17 cellular contexts compared by ENCODE assay signal in the genomic region with DNA sequence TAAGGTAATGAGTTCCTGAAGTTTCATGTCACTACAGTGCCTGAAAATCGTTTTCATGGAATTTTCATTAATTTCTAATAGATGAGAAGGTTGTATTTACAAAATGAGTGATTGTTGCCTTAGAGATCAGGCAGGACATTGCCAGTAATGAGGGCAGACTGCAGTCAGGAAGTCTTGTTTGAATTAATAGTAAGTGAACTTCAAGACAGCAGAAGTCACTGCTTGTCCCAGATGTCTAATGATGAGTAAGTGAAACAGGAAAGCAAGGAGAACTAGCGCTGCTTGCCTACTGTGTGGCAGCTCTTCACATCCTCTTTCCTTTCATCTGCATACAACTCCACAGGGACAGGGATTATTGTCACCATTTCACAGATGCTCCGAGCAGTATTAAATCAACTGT.
DNase-seq lines count a peak whose midpoint lies in the region; ATAC-seq and TF ChIP-seq lines count a peak whose summit lies in the region.
"Had no signal": no experiment of that assay in that cellular context is flagged by ENCODE, and none has a peak within 500 bp of the region (broad histone marks: within the 10 kb centered on the region; RNA-seq: fewer than 3 reads in every experiment).

No MANE protein-coding gene starts in this region.

- H3K27ac Mint-ChIP-seq in Caco-2 (ENCODE audit: unreplicated experiment), result peak overlapping the region; percentile 83

- H3K27me3 Mint-ChIP-seq in Caco-2 (ENCODE audit: insufficient read depth, unreplicated experiment), result no peaks in the 10 kb centered on the region

- ATAC-seq in HG02759 (IDR thresholded peaks at IDR 0.05; ENCODE audit: unreplicated experiment) (no peak), HG03175 (IDR thresholded peaks at IDR 0.05; ENCODE audit: unreplicated experiment) (no peak)
- ATAC-seq: Panc1, SK-N-SH treated with all-trans-retinoic acid at 6 μM for 48 hours had no signal

- H3K4me3 Mint-ChIP-seq in Caco-2 (ENCODE audit: unreplicated experiment), result no peak overlapping the region

- peaks cover 14% of the 10 kb centered on the region for H3K36me3 Mint-ChIP-seq in Caco-2 (ENCODE audit: insufficient read depth, unreplicated experiment)

- intact Hi-C loops in Caco-2 (cut with micrococcal nuclease; ENCODE audit: unreplicated experiment), result loop anchor here (1.0 kb wide), 1 partner anchor 30 kb away; no protein-coding TSS in a partner anchor

- H3K4me3 ChIP-seq in Caco-2 (ENCODE audit: low read depth, low read length) (no peak overlapping the region), SJCRH30 (no peak overlapping the region)
- H3K4me3 ChIP-seq: BLaER1 treated with 17β-estradiol and CSF1 and Interleukin-3, amounts not matched to agents 10 nM and 100 nM; MG63 had no signal

- H3K27me3 ChIP-seq in Caco-2 (replicated peaks; ENCODE audit: control insufficient read depth, insufficient read depth, low read length) (no peaks in the 10 kb centered on the region), SJCRH30 (no peaks in the 10 kb centered on the region)
- H3K27me3 ChIP-seq: BLaER1 treated with 17β-estradiol and CSF1 and Interleukin-3, amounts not matched to agents 10 nM and 100 nM; MG63 had no signal

- H3K4me1 Mint-ChIP-seq in Caco-2 (ENCODE audit: low read depth, unreplicated experiment), result peaks cover 45% of the 10 kb centered on the region

- no peaks in the 10 kb centered on the region for H3K9me3 Mint-ChIP-seq in Caco-2 (ENCODE audit: unreplicated experiment)

- no TSS peak for BruUV-seq in Caco-2 (replicated peaks; lab: Mats Ljungman, UMichigan)

- H3K9me3 ChIP-seq in Caco-2, result no peaks in the 10 kb centered on the region
- no peaks in the 10 kb centered on the region for H3K9me3 ChIP-seq in SJCRH30 (replicated peaks)
- H3K9me3 ChIP-seq: MG63 had no signal

- H3K27ac ChIP-seq in epithelial cell of prostate, result peak overlapping the region; percentile 0
- no peak overlapping the region for H3K27ac ChIP-seq in SJCRH30
- H3K27ac ChIP-seq: BLaER1 treated with 17β-estradiol and CSF1 and Interleukin-3, amounts not matched to agents 10 nM and 100 nM; KMS-11 had no signal

- TF ChIP-seq CTCF in Caco-2 (IDR thresholded peaks at IDR 0.05; ENCODE audit: insufficient read depth in 1 of 2, low read depth in 1 of 2, low read length in 1 of 2, severe bottlenecking in 1 of 2, unreplicated experiment in 1 of 2), result no peak

- H3K4me1 ChIP-seq in Caco-2 (peaks cover 41% of the 10 kb centered on the region), SJCRH30 (no peaks in the 10 kb centered on the region)

- CTCF ChIA-PET in Caco-2 (lab: Charles Lee), result interaction anchor here (1.0 to 1.1 kb wide), 2 partner anchors 24 to 75 kb away, joined by 3 read pairs; no protein-coding TSS in a partner anchor

- POLR2A ChIA-PET in Caco-2 (lab: Charles Lee), result no interaction called here

- H3K36me3 ChIP-seq in Caco-2 (ENCODE audit: control insufficient read depth, insufficient read depth, low read length) (no peaks in the 10 kb centered on the region), SJCRH30 (no peaks in the 10 kb centered on the region)
- H3K36me3 ChIP-seq: BLaER1 treated with 17β-estradiol and CSF1 and Interleukin-3, amounts not matched to agents 10 nM and 100 nM; MG63 had no signal

- no peak for DNase-seq in Caco-2
- DNase-seq in NCI-H524 treated with DMSO at 0.1 percent for 48 hours (lab: John Stamatoyannopoulos, UW), result peak; percentile 1
- no peak for DNase-seq in epithelial cell of prostate (ENCODE audit: low read depth, low spot score)
- peak; percentile 69 for DNase-seq in renal cortical epithelial cell (ENCODE audit: low read depth)
- no peak for DNase-seq in SJCRH30
- DNase-seq: MG63, NCI-H1105 treated with DMSO at 0.1 percent for 48 hours, NCI-H1930, NCI-H2171, NCI-H446 treated with DMSO at 0.1 percent for 48 hours, Right ventricle myocardium superior had no signal

Comparison
In these comparisons a context has a peak if more than half of its experiments do, and no peak if none do; other contexts are left out.
1. DNase-seq: peak in NCI-H524 treated with DMSO at 0.1 percent for 48 hours (single experiment) and renal cortical epithelial cell (single experiment); none in Caco-2 (0 of 2), epithelial cell of prostate (single experiment) and SJCRH30 (0 of 2).